Comparison of ENCODE assay signal across 11 cellular contexts in genomic region chr3:169954142-169954756, GRCh38. TPM values are rescaled to one million over a fixed set of nuclear protein-coding genes. Genes with fewer than 3 reads are reported as not detected.
DNase-seq lines count a peak whose midpoint lies in the region; ATAC-seq and TF ChIP-seq lines count a peak whose summit lies in the region.
"Had no signal": no experiment of that assay in that cellular context is flagged by ENCODE, and none has a peak within 500 bp of the region (broad histone marks: within the 10 kb centered on the region; RNA-seq: fewer than 3 reads in every experiment).

No MANE protein-coding gene starts in this region.

- no peaks in the 10 kb centered on the region for H3K27me3 ChIP-seq in suprapubic skin
- H3K27me3 ChIP-seq in heart right ventricle, result no peaks in the 10 kb centered on the region

- WGBS in suprapubic skin, result 67% methylated on average over 6 of the region's 6 CpGs
- 57 to 73% methylated on average over 6 of the region's 6 CpGs for WGBS in heart right ventricle, 2 donors

- H3K36me3 ChIP-seq in suprapubic skin (no peaks in the 10 kb centered on the region), heart right ventricle (no peaks in the 10 kb centered on the region)

- no peak for TF ChIP-seq POLR2A in suprapubic skin (IDR thresholded peaks at IDR 0.05)

- TF ChIP-seq CTCF in suprapubic skin (IDR thresholded peaks at IDR 0.05) (no peak), heart right ventricle (IDR thresholded peaks at IDR 0.05) (no peak)

- DNase-seq in left kidney (ENCODE audit: low read depth, low spot score) (peak; percentile 44), HuH-7 (ENCODE audit: low spot score) (no peak), NCI-H128 (lab: John Stamatoyannopoulos, UW; ENCODE audit: unreplicated experiment) (no peak), suprapubic skin (ENCODE audit: low spot score in 2 of 2) (no peak), heart right ventricle (no peak)
- DNase-seq: activated naive CD8-positive, alpha-beta T cell treated with anti-CD3 and anti-CD28 coated beads, Interleukin-2, amount 10 ng/mL, durations not matched to agents 7 days and 5 days; IMR-90 had no signal

- no peak overlapping the region for H3K4me3 ChIP-seq in suprapubic skin
- no peak overlapping the region for H3K4me3 ChIP-seq in heart right ventricle

- ATAC-seq in GM18499 (IDR thresholded peaks at IDR 0.05; ENCODE audit: insufficient read depth, unreplicated experiment) (peak; percentile 80), GM21528 (IDR thresholded peaks at IDR 0.05; ENCODE audit: low FRiP score, unreplicated experiment) (peak; percentile 62), HG03460 (IDR thresholded peaks at IDR 0.05; ENCODE audit: unreplicated experiment) (peak; percentile 67), heart right ventricle (no peak)
- ATAC-seq: SK-N-SH treated with all-trans-retinoic acid at 6 μM for 48 hours had no signal

- H3K9me3 ChIP-seq in suprapubic skin (no peaks in the 10 kb centered on the region), heart right ventricle (no peaks in the 10 kb centered on the region)

- TF ChIP-seq EP300 in suprapubic skin (IDR thresholded peaks at IDR 0.05), result no peak

- H3K4me1 ChIP-seq in suprapubic skin (no peaks in the 10 kb centered on the region), heart right ventricle (peaks cover 0 to 14% (median 0%) of the 10 kb centered on the region in 9 donors)

- H3K27ac ChIP-seq in suprapubic skin, result no peak overlapping the region
- peak overlapping the region in 1 of 10 donors; percentile 85 for H3K27ac ChIP-seq in heart right ventricle

- intact Hi-C loops in heart right ventricle (cut with DNase I), result loop anchor here in 1 of 10 donors (10.0 kb wide), 1 partner anchor 79 kb away; no protein-coding TSS in a partner anchor

RNA-seq across cellular contexts. Expression of gene SEC62, which starts 12.4 kb away (rescaled TPM):
- 10 to 100 TPM; 18.3 to 35.3 (median 28.9) TPM for total RNA-seq in suprapubic skin
- total RNA-seq in heart right ventricle, result 100 to 1,000 TPM in 1 of 10 donors, 10 to 100 TPM in 9; 73.2 to 108 (median 77.7) TPM
- 100 to 1,000 TPM in 1 of 2 donors, 10 to 100 TPM in 1; 34.1 to 165 TPM for polyA plus RNA-seq in heart right ventricle

RNA-seq across cellular contexts. Expression of gene SAMD7, which starts 42.9 kb away (rescaled TPM):
- total RNA-seq in suprapubic skin (not detected), heart right ventricle (under 1 TPM in 1 of 10 donors, not detected in 9; 0.17 TPM)
- not detected for polyA plus RNA-seq in heart right ventricle
- total RNA-seq: activated naive CD8-positive, alpha-beta T cell treated with anti-CD3 and anti-CD28 coated beads, Interleukin-2, amount 10 ng/mL, durations not matched to agents 7 days and 5 days; IMR-90 had no signal
- polyA plus RNA-seq: IMR-90 had no signal

Comparison
In these comparisons a context has a peak if more than half of its experiments do, and no peak if none do; other contexts are left out.
1. ATAC-seq: peak in GM18499 (single experiment), GM21528 (single experiment) and HG03460 (single experiment); none in heart right ventricle (0 of 8).